In genomic region chr5:181070523-181070922, GRCh38 we compare ENCODE assay signal across 24 cellular contexts. TPM values are rescaled to one million over a fixed set of nuclear protein-coding genes. Genes with fewer than 3 reads are reported as not detected.
DNase-seq lines count a peak whose midpoint lies in the region; ATAC-seq and TF ChIP-seq lines count a peak whose summit lies in the region.
"Had no signal": no experiment of that assay in that cellular context is flagged by ENCODE, and none has a peak within 500 bp of the region (broad histone marks: within the 10 kb centered on the region; RNA-seq: fewer than 3 reads in every experiment).

No MANE protein-coding gene starts in this region.

- no peaks in the 10 kb centered on the region for H3F3A ChIP-seq in SK-N-SH (replicated peaks; ENCODE audit: insufficient read depth)

- no peaks in the 10 kb centered on the region for H3K79me2 ChIP-seq in SK-N-SH (ENCODE audit: insufficient read depth)

- H3K36me3 ChIP-seq in SK-N-SH (replicated peaks in 1 of 2; ENCODE audit: control insufficient read depth in 1 of 2, insufficient read depth in 2 of 2, low read length in 1 of 2) (no peaks in the 10 kb centered on the region), HUES64 (ENCODE audit: insufficient read depth, low read length) (no peaks in the 10 kb centered on the region), iPS-18a (ENCODE audit: control insufficient read depth, low read depth, low read length) (no peaks in the 10 kb centered on the region), upper lobe of right lung (no peaks in the 10 kb centered on the region)
- H3K36me3 ChIP-seq: Peyer's patch had no signal

- POLR2A ChIA-PET in SK-N-SH (lab: Yijun Ruan, JAX) = no interaction called here

- no peak overlapping the region for H3K9ac ChIP-seq in SK-N-SH
- no peak overlapping the region for H3K9ac ChIP-seq in HUES64 (ENCODE audit: low read depth, low read length)
- H3K9ac ChIP-seq in iPS-18a (ENCODE audit: low read length) = no peak overlapping the region

- H3K27me3 ChIP-seq in SK-N-SH (ENCODE audit: insufficient read depth) (peaks cover 7% of the 10 kb centered on the region; the same call in 1 of the 2 replicates), HUES64 (ENCODE audit: insufficient read depth, low read length) (peaks cover 3% of the 10 kb centered on the region), iPS-18a (ENCODE audit: control insufficient read depth, insufficient read depth, low read length) (peaks cover 44% of the 10 kb centered on the region), upper lobe of right lung (peaks cover 27% of the 10 kb centered on the region)
- H3K27me3 ChIP-seq: Peyer's patch had no signal

- no peak overlapping the region for H3K27ac ChIP-seq in SK-N-SH (ENCODE audit: low read depth in 2 of 2, low read length in 1 of 2)
- H3K27ac ChIP-seq in HUES64 (ENCODE audit: low read depth, low read length) = no peak overlapping the region
- no peak overlapping the region for H3K27ac ChIP-seq in iPS-18a (ENCODE audit: low read length)
- H3K27ac ChIP-seq in upper lobe of right lung = no peak overlapping the region
- H3K27ac ChIP-seq: 22Rv1, Peyer's patch had no signal

- H3K4me3 ChIP-seq in SK-N-SH (ENCODE audit: low read depth in 2 of 2, low read length in 1 of 2) (peak overlapping the region in 1 of 2 experiments; percentile 6; a peak in 1 of 4 replicates), HUES64 (ENCODE audit: low read length) (peak overlapping the region; percentile 30), iPS-18a (ENCODE audit: low read length) (peak overlapping the region; percentile 61), upper lobe of right lung (no peak overlapping the region)
- H3K4me3 ChIP-seq: Peyer's patch had no signal

- intact Hi-C loops in upper lobe of right lung (cut with DNase I) = no loop called here

- DNase-seq in SK-N-SH = no peak
- no peak for DNase-seq in upper lobe of right lung
- DNase-seq in globus pallidus (ENCODE audit: low spot score) = no peak
- no peak for DNase-seq in DMS53 (lab: John Stamatoyannopoulos, UW)
- DNase-seq: AML-193; C1 segment of cervical spinal cord; CD8-positive, alpha-beta T cell; DMS153; GDM1; HCEC 1CT; Karpas-422; MV-4-11; NCI-H1105 treated with DMSO at 0.1 percent for 48 hours; NCI-H2029 treated with DMSO at 0.1 percent for 48 hours; NCI-H345; NCI-H524; NCI-H774; Peyer's patch had no signal

- H3K9me3 ChIP-seq in SK-N-SH = no peaks in the 10 kb centered on the region
- H3K9me3 ChIP-seq in HUES64 (ENCODE audit: insufficient read depth, low read depth, low read length) = peaks cover 24% of the 10 kb centered on the region
- H3K9me3 ChIP-seq in iPS-18a (ENCODE audit: control insufficient read depth, low read depth, low read length) = no peaks in the 10 kb centered on the region
- no peaks in the 10 kb centered on the region for H3K9me3 ChIP-seq in upper lobe of right lung
- H3K9me3 ChIP-seq: Peyer's patch had no signal

- TF ChIP-seq EP300 in SK-N-SH (IDR thresholded peaks at IDR 0.05; ENCODE audit: borderline replicate concordance in 1 of 2, low read depth in 1 of 2, low read length in 1 of 2) = no peak

- H4K20me1 ChIP-seq in SK-N-SH (ENCODE audit: insufficient read depth) = no peaks in the 10 kb centered on the region

- WGBS in SK-N-SH (ENCODE audit: low lambda C conversion rate) = 3% methylated on average over 6 of the region's 14 CpGs
- WGBS in HUES64 = 87% methylated on average over 14 of the region's 14 CpGs

- H3K4me2 ChIP-seq in SK-N-SH = peak overlapping the region; percentile 24; the same call in 1 of the 2 replicates

- no peaks in the 10 kb centered on the region for H3K9me2 ChIP-seq in SK-N-SH

- H2AFZ ChIP-seq in SK-N-SH (ENCODE audit: low read depth) = no peak overlapping the region

- no peaks in the 10 kb centered on the region; a peak in 1 of 4 replicates for H3K4me1 ChIP-seq in SK-N-SH (ENCODE audit: control insufficient read depth in 1 of 2, insufficient read depth in 2 of 2, low read depth in 1 of 2, low read length in 1 of 2)
- 0 out of 2 replicates have a peak, but pooled peaks cover 3% of the 10 kb centered on the region for H3K4me1 ChIP-seq in HUES64 (ENCODE audit: insufficient read depth, low read length)
- H3K4me1 ChIP-seq in iPS-18a (ENCODE audit: control insufficient read depth, low read depth, low read length) = peaks cover 5% of the 10 kb centered on the region
- no peaks in the 10 kb centered on the region for H3K4me1 ChIP-seq in upper lobe of right lung
- H3K4me1 ChIP-seq: Peyer's patch had no signal

- CTCF ChIA-PET in SK-N-SH (lab: Yijun Ruan, JAX) = interaction anchor here (0.8 kb wide), 1 partner anchor 202 kb away, joined by 3 read pairs; no protein-coding TSS in a partner anchor

- TF ChIP-seq RAD21 in SK-N-SH (IDR thresholded peaks at IDR 0.05; ENCODE audit: low read length) = no peak

- ATAC-seq in SK-N-SH treated with all-trans-retinoic acid at 6 μM for 48 hours (no peak), upper lobe of right lung (peak; percentile 14), GM19023 (IDR thresholded peaks at IDR 0.05; ENCODE audit: unreplicated experiment) (no peak)
- ATAC-seq: CD8-positive, alpha-beta T cell had no signal

- TF ChIP-seq CTCF in SK-N-SH (IDR thresholded peaks at IDR 0.05) (no peak), upper lobe of right lung (IDR thresholded peaks at IDR 0.05) (no peak)

TF ChIP-seq in SK-N-SH, 30 proteins besides CTCF, POLR2A, EP300 and RAD21:
- TF ChIP-seq SMC3 (IDR thresholded peaks at IDR 0.05; ENCODE audit: low read depth, low read length) = no peak
TF ChIP-seq in SK-N-SH: peak in this region for 0.

TF ChIP-seq in SK-N-SH treated with all-trans-retinoic acid at 6 μM for 48 hours, 23 proteins besides CTCF, POLR2A, EP300 and RAD21:
- TF ChIP-seq TCF4 (CRISPR knock-in tag; IDR thresholded peaks at IDR 0.05; ENCODE audit: borderline replicate concordance) (no peak), BACH2 (CRISPR knock-in tag; IDR thresholded peaks at IDR 0.05; ENCODE audit: borderline replicate concordance) (no peak), ESRRG (CRISPR knock-in tag; IDR thresholded peaks at IDR 0.05) (no peak), CREB5 (CRISPR knock-in tag; IDR thresholded peaks at IDR 0.05; ENCODE audit: low read depth) (no peak), ISL1 (CRISPR knock-in tag; IDR thresholded peaks at IDR 0.05) (no peak), ZNF70 (CRISPR knock-in tag; IDR thresholded peaks at IDR 0.05) (no peak), GLIS3 (CRISPR knock-in tag; IDR thresholded peaks at IDR 0.05) (no peak), SNAI2 (CRISPR knock-in tag; IDR thresholded peaks at IDR 0.05) (no peak), PPARA (CRISPR knock-in tag; IDR thresholded peaks at IDR 0.05; ENCODE audit: borderline replicate concordance) (no peak), ZC3H10 (CRISPR knock-in tag; IDR thresholded peaks at IDR 0.05) (no peak), ZNF565 (CRISPR knock-in tag; conservative IDR thresholded peaks at IDR 0.05; ENCODE audit: low read depth) (no peak), CSDC2 (CRISPR knock-in tag; IDR thresholded peaks at IDR 0.05) (no peak), TOX (CRISPR knock-in tag; IDR thresholded peaks at IDR 0.05; ENCODE audit: borderline replicate concordance) (no peak), ARNTL (CRISPR knock-in tag; IDR thresholded peaks at IDR 0.05; ENCODE audit: borderline replicate concordance, low read depth) (no peak), ZNF8 (CRISPR knock-in tag; IDR thresholded peaks at IDR 0.05) (no peak)
- TF ChIP-seq, protein P1, sequence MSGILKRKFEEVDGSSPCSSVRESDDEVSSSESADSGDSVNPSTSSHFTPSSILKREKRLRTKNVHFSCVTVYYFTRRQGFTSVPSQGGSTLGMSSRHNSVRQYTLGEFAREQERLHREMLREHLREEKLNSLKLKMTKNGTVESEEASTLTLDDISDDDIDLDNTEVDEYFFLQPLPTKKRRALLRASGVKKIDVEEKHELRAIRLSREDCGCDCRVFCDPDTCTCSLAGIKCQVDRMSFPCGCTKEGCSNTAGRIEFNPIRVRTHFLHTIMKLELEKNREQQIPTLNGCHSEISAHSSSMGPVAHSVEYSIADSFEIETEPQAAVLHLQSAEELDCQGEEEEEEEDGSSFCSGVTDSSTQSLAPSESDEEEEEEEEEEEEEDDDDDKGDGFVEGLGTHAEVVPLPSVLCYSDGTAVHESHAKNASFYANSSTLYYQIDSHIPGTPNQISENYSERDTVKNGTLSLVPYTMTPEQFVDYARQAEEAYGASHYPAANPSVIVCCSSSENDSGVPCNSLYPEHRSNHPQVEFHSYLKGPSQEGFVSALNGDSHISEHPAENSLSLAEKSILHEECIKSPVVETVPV (CRISPR knock-in tag; IDR thresholded peaks at IDR 0.05) = no peak

RNA-seq across cellular contexts. Expression of gene BTNL9, which starts 30.5 kb away (rescaled TPM):
- polyA plus RNA-seq in SK-N-SH (2012; rRNA removed) = not detected in 2 replicates
- not detected in 2 replicates for polyA plus RNA-seq in SK-N-SH (2012; cell fraction: cytosol; rRNA removed)
- not detected in 2 replicates for polyA plus RNA-seq in SK-N-SH (2012; cell fraction: nucleus; rRNA removed)
- 0.45 TPM for polyA plus RNA-seq in HUES64 (2013, experiment 1 of 2)
- polyA plus RNA-seq in HUES64 (2013, experiment 2 of 2) = 0.51 TPM
- total RNA-seq in upper lobe of right lung = 99.8 TPM
- total RNA-seq: CD8-positive, alpha-beta T cell; M059J had no signal
